11 cellular contexts compared by ENCODE assay signal in the genomic region with DNA sequence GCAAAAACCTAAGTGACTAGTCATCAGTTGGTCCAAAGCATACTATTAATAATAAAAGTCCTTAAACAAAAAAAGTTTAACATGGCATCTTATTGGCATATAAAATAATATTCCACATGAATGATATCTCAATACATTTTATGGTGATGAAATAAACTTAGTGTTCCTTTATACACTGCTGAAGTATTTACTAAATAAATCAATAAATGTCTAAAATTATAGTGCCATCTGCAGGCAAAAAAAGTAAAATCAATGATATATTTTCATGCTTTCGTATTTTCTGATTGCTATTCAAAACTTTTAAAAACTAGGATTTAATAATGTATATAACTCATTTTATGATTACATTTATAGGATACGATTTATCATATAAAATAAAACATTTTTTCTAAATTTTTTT. TPM values are rescaled to one million over a fixed set of nuclear protein-coding genes. Genes with fewer than 3 reads are reported as not detected.
DNase-seq lines count a peak whose midpoint lies in the region; ATAC-seq and TF ChIP-seq lines count a peak whose summit lies in the region.
"Had no signal": no experiment of that assay in that cellular context is flagged by ENCODE, and none has a peak within 500 bp of the region (broad histone marks: within the 10 kb centered on the region; RNA-seq: fewer than 3 reads in every experiment).

No MANE protein-coding gene starts in this region.

- no peaks in the 10 kb centered on the region for H3K27me3 ChIP-seq in left lung

- no peak overlapping the region for H3K4me3 ChIP-seq in astrocyte of the spinal cord (ENCODE audit: low read depth, low read length)
- no peak overlapping the region for H3K4me3 ChIP-seq in left lung
- H3K4me3 ChIP-seq: thoracic aorta had no signal

- no peaks in the 10 kb centered on the region for H3K4me1 ChIP-seq in left lung

- H3K27ac ChIP-seq in left lung = no peak overlapping the region
- H3K27ac ChIP-seq: thoracic aorta had no signal

- ATAC-seq in GM19035 (IDR thresholded peaks at IDR 0.05; ENCODE audit: unreplicated experiment) (no peak), left lung (no peak)

- peak; percentile 13 for TF ChIP-seq CTCF in astrocyte of the spinal cord (IDR thresholded peaks at IDR 0.05; ENCODE audit: low read depth, low read length)
- peak in 1 of 2 donors; percentile 19 for TF ChIP-seq CTCF in left lung (IDR thresholded peaks at IDR 0.05)
- no peak for TF ChIP-seq CTCF in GM13976 (IDR thresholded peaks at IDR 0.05; ENCODE audit: borderline replicate concordance, control extremely low read depth, extremely low read depth, insufficient read depth, missing control alignments)

- H3K9me3 ChIP-seq in left lung = no peaks in the 10 kb centered on the region
- H3K9me3 ChIP-seq: thoracic aorta had no signal

- peaks cover 0 to 34% of the 10 kb centered on the region in 2 donors for H3K36me3 ChIP-seq in left lung
- H3K36me3 ChIP-seq: thoracic aorta had no signal

- DNase-seq in DMS53 (lab: John Stamatoyannopoulos, UW) (peak; percentile 58), HT-29 (ENCODE audit: low spot score) (peak; percentile 12), astrocyte of the spinal cord (ENCODE audit: low read depth, low spot score) (no peak), myocyte (ENCODE audit: low read depth) (peak; percentile 29), left lung (no peak), middle frontal gyrus (ENCODE audit: extremely low spot score, low spot score) (no peak), GM13976 (ENCODE audit: low spot score) (no peak)
- DNase-seq: NCI-H446 treated with DMSO at 0.1 percent for 48 hours; stimulated activated CD4-positive, alpha-beta T cell treated with anti-CD3 and anti-CD28 coated beads, Interleukin-4, amount 100 ng/mL, for 24 hours had no signal

- in situ Hi-C loops in astrocyte of the spinal cord (cut with HindIII; ENCODE audit: low sequenced_read_pairs) = no loop called here
- in situ Hi-C loops in GM13976 (cut with MboI; ENCODE audit: low sequenced_read_pairs, unreplicated experiment) = no loop called here

- intact Hi-C loops in left lung (cut with DNase I) = no loop called here

RNA-seq across cellular contexts. Expression of a gene that starts 30.5 kb away (rescaled TPM):
- 7.3 and 8.5 TPM in 2 replicates for total RNA-seq in HT-29 (2014; rRNA removed; shearing (Covaris generic))
- total RNA-seq in myocyte (15.2 and 25.2 TPM in 2 replicates), left lung (10 to 100 TPM; 10.1 to 20.3 TPM)
- 2.7 TPM for polyA plus RNA-seq in myocyte (2012)

RNA-seq across cellular contexts. Expression of a gene that starts 30.6 kb away (rescaled TPM):
- total RNA-seq in HT-29 (2014; rRNA removed; shearing (Covaris generic)) = 3.1 and 4.0 TPM in 2 replicates
- total RNA-seq in myocyte (12.6 and 21.1 TPM in 2 replicates), left lung (10 to 100 TPM; 14.3 to 28.4 TPM)
- polyA plus RNA-seq in myocyte (2012) = 5.8 TPM

Comparison
In these comparisons a context has a peak if more than half of its experiments do, and no peak if none do; other contexts are left out.
1. DNase-seq: peak in DMS53 (single experiment), HT-29 (single experiment) and myocyte (single experiment); none in astrocyte of the spinal cord (single experiment), left lung (0 of 2), middle frontal gyrus (single experiment) and GM13976 (single experiment).